8 cellular contexts compared by ENCODE assay signal in genomic region chr5:142915840-142916424, GRCh38.
DNase-seq lines count a peak whose midpoint lies in the region; ATAC-seq and TF ChIP-seq lines count a peak whose summit lies in the region.

No MANE protein-coding gene starts in this region.

- peaks cover 5% of the 10 kb centered on the region for H3K4me1 Mint-ChIP-seq in glutamatergic neuron (ENCODE audit: low read depth, unreplicated experiment)

- H3K9me3 ChIP-seq in RWPE2 (ENCODE audit: severe bottlenecking) (no peaks in the 10 kb centered on the region), tibial nerve (no peaks in the 10 kb centered on the region), aorta (ENCODE audit: control insufficient read depth, low read length) (no peaks in the 10 kb centered on the region)

- TF ChIP-seq CTCF in RWPE2 (IDR thresholded peaks at IDR 0.05; ENCODE audit: poor library complexity, severe bottlenecking), result peak; percentile 99
- TF ChIP-seq CTCF in glutamatergic neuron (IDR thresholded peaks at IDR 0.05; ENCODE audit: partially characterized antibody, unreplicated experiment), result peak; percentile 53
- TF ChIP-seq CTCF in tibial nerve (IDR thresholded peaks at IDR 0.05), result peak in 3 of 5 experiments; percentile 11 to 15 (median 14)

- no peak for TF ChIP-seq POLR2A in tibial nerve (IDR thresholded peaks at IDR 0.05)

- H3K27me3 Mint-ChIP-seq in glutamatergic neuron (ENCODE audit: unreplicated experiment), result no peaks in the 10 kb centered on the region

- H3K27ac Mint-ChIP-seq in glutamatergic neuron (ENCODE audit: unreplicated experiment), result no peak overlapping the region

- 76 to 77% methylated on average over 7 of the region's 7 CpGs for WGBS in tibial nerve, 2 donors
- WGBS in aorta, 2 donors, result 82 to 83% methylated on average over 7 of the region's 7 CpGs

- H3K27me3 ChIP-seq in RWPE2 (ENCODE audit: insufficient read depth, poor library complexity, severe bottlenecking), result no peaks in the 10 kb centered on the region
- H3K27me3 ChIP-seq in tibial nerve, result no peaks in the 10 kb centered on the region
- H3K27me3 ChIP-seq in aorta (ENCODE audit: control insufficient read depth in 1 of 2, insufficient read depth in 2 of 2, low read length in 1 of 2), result no peaks in the 10 kb centered on the region

- H3K27ac ChIP-seq in RWPE2 (ENCODE audit: poor library complexity, severe bottlenecking) (no peak overlapping the region), tibial nerve (no peak overlapping the region), aorta (ENCODE audit: low read depth in 1 of 2, low read length in 2 of 2) (no peak overlapping the region)

- TF ChIP-seq EP300 in tibial nerve (IDR thresholded peaks at IDR 0.05), result no peak

- H3K36me3 Mint-ChIP-seq in glutamatergic neuron (ENCODE audit: unreplicated experiment), result no peaks in the 10 kb centered on the region

- H3K36me3 ChIP-seq in RWPE2 (ENCODE audit: low read depth) (peaks cover 6% of the 10 kb centered on the region), tibial nerve (peaks cover 0 to 57% (median 0%) of the 10 kb centered on the region in 3 donors), aorta (ENCODE audit: control insufficient read depth in 1 of 2, insufficient read depth in 2 of 2, low read length in 1 of 2) (peaks cover 3 to 10% of the 10 kb centered on the region in 2 donors)

- H3K9me3 Mint-ChIP-seq in glutamatergic neuron (ENCODE audit: unreplicated experiment), result peaks cover 2% of the 10 kb centered on the region

- intact Hi-C loops in aorta (cut with DNase I), result loop anchor here in 1 of 2 donors (10.0 kb wide), 1 partner anchor 259 kb away; no protein-coding TSS in a partner anchor

- H3K4me3 Mint-ChIP-seq in glutamatergic neuron (ENCODE audit: unreplicated experiment), result no peak overlapping the region

- ATAC-seq in GM19463 (IDR thresholded peaks at IDR 0.05; ENCODE audit: unreplicated experiment) (peak; percentile 78), RWPE2 (ENCODE audit: low read depth) (peak; percentile 86), aorta (ENCODE audit: low FRiP score) (no peak)

- H3K4me1 ChIP-seq in RWPE2 (ENCODE audit: insufficient read depth, poor library complexity, severe bottlenecking) (peaks cover 14% of the 10 kb centered on the region), tibial nerve (no peaks in the 10 kb centered on the region), aorta (ENCODE audit: control insufficient read depth in 1 of 2, insufficient read depth in 2 of 2, low read length in 2 of 2) (no peaks in the 10 kb centered on the region)

- DNase-seq in GM03348 (ENCODE audit: low spot score), result peak; percentile 16
- DNase-seq in HPDE6-E6E7 (ENCODE audit: extremely low spot score), result peak; percentile 72
- DNase-seq in RWPE2 (ENCODE audit: low spot score), result peak; percentile 69
- peak; percentile 63 for DNase-seq in glutamatergic neuron
- no peak for DNase-seq in tibial nerve (ENCODE audit: low spot score in 2 of 2)
- no peak for DNase-seq in LoVo (ENCODE audit: low spot score)
- DNase-seq in aorta, result no peak

- H3K4me3 ChIP-seq in RWPE2 (ENCODE audit: severe bottlenecking), result no peak overlapping the region
- no peak overlapping the region for H3K4me3 ChIP-seq in tibial nerve
- no peak overlapping the region for H3K4me3 ChIP-seq in aorta (ENCODE audit: low read length in 2 of 2)

Comparison
In these comparisons a context has a peak if more than half of its experiments do, and no peak if none do; other contexts are left out.
1. DNase-seq: peak in GM03348 (single experiment), HPDE6-E6E7 (single experiment), RWPE2 (single experiment) and glutamatergic neuron (single experiment); none in tibial nerve (0 of 2), LoVo (single experiment) and aorta (0 of 2).
2. CTCF ChIP-seq: peak in every context shown above with its lines; median percentile 99 in RWPE2; 53 in glutamatergic neuron; 14 in tibial nerve.